In genomic region chr11:79926707-79927106, GRCh38 we compare ENCODE assay signal across 35 cellular contexts.
"Had no signal": no experiment of that assay in that cellular context is flagged by ENCODE, and none has a peak within 500 bp of the region (broad histone marks: within the 10 kb centered on the region; RNA-seq: fewer than 3 reads in every experiment).

No MANE protein-coding gene starts in this region.

- H3K9me3 ChIP-seq: adrenal gland, ascending aorta, body of pancreas, breast epithelium had no signal

- H3K36me3 ChIP-seq: adrenal gland, ascending aorta, brain microvascular endothelial cell, breast epithelium, cardiac muscle cell had no signal

- H3K4me1 ChIP-seq: adrenal gland, ascending aorta, body of pancreas, breast epithelium had no signal

- H3K27me3 ChIP-seq: adrenal gland, ascending aorta, body of pancreas, brain microvascular endothelial cell, breast epithelium, cardiac muscle cell had no signal

- H3K27ac ChIP-seq: adrenal gland, ascending aorta, body of pancreas, brain microvascular endothelial cell, breast epithelium, cardiac muscle cell had no signal

- FAIRE-seq: astrocyte, bronchial epithelial cell had no signal

- DNase-seq: activated effector memory CD4-positive, alpha-beta T cell treated with anti-CD3 and anti-CD28 coated beads, Interleukin-2, amount 50 U/mL, for 16 hours; activated effector memory CD4-positive, alpha-beta T cell treated with Interleukin-2 at 50 U/mL for 16 hours; activated gamma-delta T cell; activated gamma-delta T cell treated with Interleukin-2 at 50 U/mL for 16 hours; activated naive CD4-positive, alpha-beta T cell; activated naive CD4-positive, alpha-beta T cell treated with anti-CD3 and anti-CD28 coated beads for 36 hours; activated naive CD4-positive, alpha-beta T cell treated with anti-CD3 and anti-CD28 coated beads, Interleukin-2, amount 10 ng/mL, durations not matched to agents 7 days and 5 days; activated naive CD4-positive, alpha-beta T cell treated with anti-CD3 and anti-CD28 coated beads, Interleukin-2, amount 50 U/mL, for 16 hours; activated naive CD4-positive, alpha-beta T cell treated with Interleukin-2 at 50 U/mL for 16 hours; activated naive CD8-positive, alpha-beta T cell treated with anti-CD3 and anti-CD28 coated beads for 36 hours; activated naive CD8-positive, alpha-beta T cell treated with anti-CD3 and anti-CD28 coated beads, Interleukin-2, amount 10 ng/mL, durations not matched to agents 7 days and 5 days; activated naive CD8-positive, alpha-beta T cell treated with anti-CD3 and anti-CD28 coated beads, Interleukin-2, amount 50 U/mL, for 24 hours; activated T-cell treated with anti-CD3 and anti-CD28 coated beads for 4 hours; activated T-cell treated with anti-CD3 and anti-CD28 coated beads, Interleukin-2, amount 50 U/mL, for 1 hour; activated T-cell treated with anti-CD3 and anti-CD28 coated beads, Interleukin-2, amount 50 U/mL, for 24 hours; activated T-cell treated with anti-CD3 and anti-CD28 coated beads, Interleukin-2, amount 50 U/mL, for 4 hours; activated T-cell treated with anti-CD3 and anti-CD28 coated beads, Interleukin-2, amount 50 U/mL, for 48 hours; activated T-cell treated with anti-CD3 and anti-CD28 coated beads, Interleukin-2, amount 50 U/mL, for 72 hours; adrenal gland; amniotic stem cell; amygdala; anterior cingulate cortex; aorta; body of pancreas; brain microvascular endothelial cell; caudate nucleus; central memory CD4-positive, alpha-beta T cell; cerebellar nuclear complex had no signal

- H3K4me3 ChIP-seq: adrenal gland, ascending aorta, body of pancreas, breast epithelium, cardiac muscle cell had no signal

- ATAC-seq: activated naive CD4-positive, alpha-beta T cell treated with anti-CD3 and anti-CD28 coated beads, Interleukin-2, amount 50 U/mL, for 72 hours; activated naive CD8-positive, alpha-beta T cell treated with anti-CD3 and anti-CD28 coated beads, Interleukin-2, amount 50 U/mL, for 24 hours; activated T-cell treated with anti-CD3 and anti-CD28 coated beads, Interleukin-2, amount 50 U/mL, for 4 hours; activated T-cell treated with anti-CD3 and anti-CD28 coated beads, Interleukin-2, amount 50 U/mL, for 72 hours; activated T-helper 17 cell treated with anti-CD3 and anti-CD28 coated beads, Interleukin-2, amount 50 U/mL, for 72 hours; body of pancreas had no signal
